1 cellular context compared by ENCODE assay signal in the genomic region with DNA sequence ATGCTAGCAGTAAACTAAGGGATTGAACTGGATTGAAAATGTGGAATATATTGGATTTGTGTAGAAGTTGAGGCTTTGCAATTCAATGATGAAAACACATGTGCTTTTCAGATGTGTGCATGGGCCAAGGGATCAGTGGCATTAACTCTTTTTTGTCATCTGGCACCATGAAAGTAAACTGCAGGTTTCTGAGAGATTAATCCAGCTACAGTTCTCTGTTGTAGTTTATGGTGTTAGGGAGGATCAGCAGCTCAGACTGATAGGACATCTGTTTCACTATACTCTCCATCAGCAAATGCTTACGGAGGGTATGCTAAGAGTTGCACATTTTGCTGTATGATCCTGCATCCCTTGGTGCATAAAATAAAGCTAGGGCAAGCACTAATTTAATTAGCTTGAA.
TF ChIP-seq lines count a peak whose summit lies in the region.

No MANE protein-coding gene starts in this region.

TF ChIP-seq in HepG2, 621 proteins besides CTCF, POLR2A, EP300 and RAD21 (continued from another document):
- TF ChIP-seq, protein P1, sequence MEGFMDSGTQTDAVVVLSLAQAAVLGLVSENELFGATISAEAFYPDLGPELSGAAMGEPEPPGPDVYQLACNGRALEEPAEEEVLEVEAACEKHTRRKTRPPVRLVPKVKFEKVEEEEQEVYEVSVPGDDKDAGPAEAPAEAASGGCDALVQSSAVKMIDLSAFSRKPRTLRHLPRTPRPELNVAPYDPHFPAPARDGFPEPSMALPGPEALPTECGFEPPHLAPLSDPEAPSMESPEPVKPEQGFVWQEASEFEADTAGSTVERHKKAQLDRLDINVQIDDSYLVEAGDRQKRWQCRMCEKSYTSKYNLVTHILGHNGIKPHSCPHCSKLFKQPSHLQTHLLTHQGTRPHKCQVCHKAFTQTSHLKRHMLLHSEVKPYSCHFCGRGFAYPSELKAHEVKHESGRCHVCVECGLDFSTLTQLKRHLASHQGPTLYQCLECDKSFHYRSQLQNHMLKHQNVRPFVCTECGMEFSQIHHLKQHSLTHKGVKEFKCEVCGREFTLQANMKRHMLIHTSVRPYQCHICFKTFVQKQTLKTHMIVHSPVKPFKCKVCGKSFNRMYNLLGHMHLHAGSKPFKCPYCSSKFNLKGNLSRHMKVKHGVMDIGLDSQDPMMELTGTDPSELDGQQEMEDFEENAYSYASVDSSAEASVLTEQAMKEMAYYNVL (CRISPR knock-in tag; IDR thresholded peaks at IDR 0.05; ENCODE audit: borderline replicate concordance), result no peak
TF ChIP-seq in HepG2: peak in this region for 1.
